ENCODE assay signal across 8 cellular contexts in the genomic region with DNA sequence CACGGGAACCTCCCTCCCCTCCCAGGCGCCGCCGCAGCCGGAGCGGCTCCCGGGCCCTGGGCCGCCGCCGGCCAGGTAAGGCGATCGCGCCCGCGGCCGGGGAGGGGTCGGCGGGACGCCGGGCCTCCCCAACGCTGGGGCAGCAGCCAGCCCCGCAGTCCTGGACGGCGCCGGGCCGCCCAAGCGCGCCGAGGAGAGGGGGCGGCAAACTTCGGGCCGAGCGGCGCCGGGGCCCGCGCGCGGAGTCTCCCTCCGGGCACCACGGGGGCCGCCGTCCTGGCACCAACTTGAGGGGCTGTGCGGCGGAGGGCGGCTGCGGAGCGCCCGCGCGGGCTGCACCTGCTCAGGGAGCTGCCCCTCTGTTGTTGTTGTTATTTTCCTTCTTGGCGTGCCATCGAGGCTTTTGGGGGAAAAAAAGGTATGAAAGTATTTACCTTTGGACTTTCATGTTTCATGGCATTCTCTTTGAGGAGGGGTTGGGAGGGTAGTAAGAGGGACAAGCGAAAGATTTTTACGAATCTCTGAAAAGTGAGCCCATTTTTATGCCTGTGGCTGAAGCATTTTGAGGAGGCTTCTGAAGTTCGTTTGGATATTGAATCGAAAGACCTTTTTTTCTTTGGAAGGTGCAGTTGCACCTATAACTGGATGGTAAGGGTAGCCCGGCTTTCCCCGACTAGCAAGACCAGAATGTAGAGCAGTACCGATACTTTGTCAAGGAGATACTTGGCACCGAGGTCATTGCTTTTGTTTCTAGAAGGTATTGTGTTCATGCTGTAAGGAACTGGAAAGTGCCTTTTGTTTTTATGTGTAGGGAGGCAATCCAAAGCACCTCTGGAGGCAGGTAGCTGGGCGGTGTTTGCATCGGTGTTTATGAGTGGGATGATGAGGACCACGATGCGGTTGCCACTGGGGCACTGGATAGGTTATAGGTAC.
DNase-seq lines count a peak whose midpoint lies in the region; ATAC-seq and TF ChIP-seq lines count a peak whose summit lies in the region.

A gene with protein sequence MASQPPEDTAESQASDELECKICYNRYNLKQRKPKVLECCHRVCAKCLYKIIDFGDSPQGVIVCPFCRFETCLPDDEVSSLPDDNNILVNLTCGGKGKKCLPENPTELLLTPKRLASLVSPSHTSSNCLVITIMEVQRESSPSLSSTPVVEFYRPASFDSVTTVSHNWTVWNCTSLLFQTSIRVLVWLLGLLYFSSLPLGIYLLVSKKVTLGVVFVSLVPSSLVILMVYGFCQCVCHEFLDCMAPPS (plus strand): TSS at position 4 of the 933 bp plus-strand sequence. CDS start 52,168 bp downstream, outside the sequence.

- H3K4me3 ChIP-seq in astrocyte of the cerebellum (ENCODE audit: low read depth, low read length) (peak within 1 kb of the TSS; percentile 64), iPS-18c (ENCODE audit: insufficient read depth, low read depth, low read length) (peak within 1 kb of the TSS; percentile 74)

- in situ Hi-C loops in astrocyte of the cerebellum (cut with HindIII; ENCODE audit: low sequenced_read_pairs): loop anchor here (25.0 kb wide), 1 partner anchor 137 kb away; no protein-coding TSS in a partner anchor

- no peaks in the 10 kb centered on the region for H3K9me3 ChIP-seq in iPS-18c (ENCODE audit: control insufficient read depth, insufficient read depth, low read length)

- DNase-seq in activated CD4-positive, CD25-positive, alpha-beta regulatory T cell treated with anti-CD3 and anti-CD28 coated beads, Interleukin-2, amount 50 U/mL, for 72 hours: no peak
- DNase-seq in NCI-H69 (lab: John Stamatoyannopoulos, UW) (peak; percentile 79), astrocyte of the cerebellum (ENCODE audit: low read depth) (no peak)
- DNase-seq in stimulated activated CD8-positive, alpha-beta memory T cell treated with anti-CD3 and anti-CD28 coated beads, Interleukin-4, amount 100 ng/mL, for 24 hours (ENCODE audit: low read depth): peak; percentile 16

- ATAC-seq in activated CD4-positive, CD25-positive, alpha-beta regulatory T cell treated with anti-CD3 and anti-CD28 coated beads, Interleukin-2, amount 50 U/mL, for 24 hours: peak; percentile 70 to 72
- no peak for ATAC-seq in HG02571 (IDR thresholded peaks at IDR 0.05; ENCODE audit: unreplicated experiment)
- ATAC-seq in GM21619 (IDR thresholded peaks at IDR 0.05; ENCODE audit: unreplicated experiment): no peak

- no peak for TF ChIP-seq CTCF in astrocyte of the cerebellum (IDR thresholded peaks at IDR 0.05; ENCODE audit: low read depth, low read length, missing control alignments)

Comparison
In these comparisons a context has a peak if more than half of its experiments do, and no peak if none do; other contexts are left out.
1. ATAC-seq: peak in activated CD4-positive, CD25-positive, alpha-beta regulatory T cell treated with anti-CD3 and anti-CD28 coated beads, Interleukin-2, amount 50 U/mL, for 24 hours (2 of 2); none in HG02571 (single experiment) and GM21619 (single experiment).
2. DNase-seq: peak in NCI-H69 (single experiment) and stimulated activated CD8-positive, alpha-beta memory T cell treated with anti-CD3 and anti-CD28 coated beads, Interleukin-4, amount 100 ng/mL, for 24 hours (single experiment); none in activated CD4-positive, CD25-positive, alpha-beta regulatory T cell treated with anti-CD3 and anti-CD28 coated beads, Interleukin-2, amount 50 U/mL, for 72 hours (single experiment) and astrocyte of the cerebellum (single experiment).